12 cellular contexts compared by ENCODE assay signal in genomic region chr14:24138396-24139271, GRCh38. TPM values are rescaled to one million over a fixed set of nuclear protein-coding genes. Genes with fewer than 3 reads are reported as not detected.
DNase-seq lines count a peak whose midpoint lies in the region; ATAC-seq and TF ChIP-seq lines count a peak whose summit lies in the region.
"Had no signal": no experiment of that assay in that cellular context is flagged by ENCODE, and none has a peak within 500 bp of the region (broad histone marks: within the 10 kb centered on the region; RNA-seq: fewer than 3 reads in every experiment).

No MANE protein-coding gene starts in this region.

- H3K36me3 ChIP-seq in Caco-2 (ENCODE audit: control insufficient read depth, insufficient read depth, low read length) = peaks cover 3% of the 10 kb centered on the region

- no peaks in the 10 kb centered on the region for H3K9me3 ChIP-seq in Caco-2
- H3K9me3 ChIP-seq: heart right ventricle, lower lobe of right lung, upper lobe of right lung had no signal

- H3K4me3 ChIP-seq in Caco-2 (ENCODE audit: low read depth, low read length) = no peak overlapping the region
- H3K4me3 ChIP-seq: upper lobe of right lung had no signal

- no peaks in the 10 kb centered on the region; the same call in 1 of the 2 replicates for H3K4me1 ChIP-seq in Caco-2

- no peak for TF ChIP-seq CTCF in 22Rv1 (IDR thresholded peaks at IDR 0.05)
- no peak for TF ChIP-seq CTCF in Caco-2 (IDR thresholded peaks at IDR 0.05; ENCODE audit: insufficient read depth in 1 of 2, low read depth in 1 of 2, low read length in 1 of 2, severe bottlenecking in 1 of 2, unreplicated experiment in 1 of 2)
- no peak for TF ChIP-seq CTCF in activated CD8-positive, alpha-beta T cell treated with anti-CD3 and anti-CD28 coated beads for 36 hours (IDR thresholded peaks at IDR 0.05)

- POLR2A ChIA-PET in Caco-2 (lab: Charles Lee) = no interaction called here
- POLR2A ChIA-PET in activated CD8-positive, alpha-beta T cell treated with anti-CD3 and anti-CD28 coated beads for 36 hours (lab: Charles Lee) = interaction anchor here (0.6 to 5.8 kb wide), 11 partner anchors 8 to 698 kb away, joined by 3 to 53 read pairs (median 4); partner anchors contain the start of genes DCAF11, IPO4, IRF9 and NRL
- POLR2A ChIA-PET in naive thymus-derived CD8-positive, alpha-beta T cell (lab: Charles Lee) = interaction anchor here (0.5 to 9.5 kb wide), 6 partner anchors 8 to 132 kb away, joined by 3 to 177 read pairs (median 4); partner anchors contain the start of genes DCAF11, NRL, PSME2 and RABGGTA

- H3K27me3 ChIP-seq in Caco-2 (replicated peaks; ENCODE audit: control insufficient read depth, insufficient read depth, low read length) = no peaks in the 10 kb centered on the region
- H3K27me3 ChIP-seq: heart right ventricle, upper lobe of right lung had no signal

- H3K27ac ChIP-seq in 22Rv1 = peak overlapping the region; percentile 94
- H3K27ac ChIP-seq: lower lobe of right lung had no signal

- H3K4me1 Mint-ChIP-seq in Caco-2 (ENCODE audit: low read depth, unreplicated experiment) = peaks cover 36% of the 10 kb centered on the region
- H3K4me1 Mint-ChIP-seq in activated CD8-positive, alpha-beta T cell treated with anti-CD3 and anti-CD28 coated beads for 36 hours (ENCODE audit: low read depth) = peaks cover 53% of the 10 kb centered on the region
- peaks cover 26 to 70% (median 64%) of the 10 kb centered on the region in 4 donors for H3K4me1 Mint-ChIP-seq in naive thymus-derived CD8-positive, alpha-beta T cell

- intact Hi-C loops in Caco-2 (cut with micrococcal nuclease; ENCODE audit: unreplicated experiment) = no loop called here
- intact Hi-C loops in activated CD8-positive, alpha-beta T cell treated with anti-CD3 and anti-CD28 coated beads for 36 hours (cut with micrococcal nuclease) = no loop called here

- CTCF ChIA-PET in Caco-2 (lab: Charles Lee) = interaction anchor here (0.6 to 1.2 kb wide), 2 partner anchors 23 to 69 kb away, joined by 3 read pairs; partner anchors contain the start of gene IRF9
- CTCF ChIA-PET in activated CD8-positive, alpha-beta T cell treated with anti-CD3 and anti-CD28 coated beads for 36 hours (lab: Charles Lee) = interaction anchor here (1.2 to 3.5 kb wide), 4 partner anchors 22 to 80 kb away, joined by 4 to 22 read pairs (median 11); partner anchors contain the start of genes DCAF11, IRF9 and NRL

- DNase-seq in Caco-2 (no peak), NCI-H226 (no peak), AG08396 (ENCODE audit: low spot score) (no peak), nucleus accumbens (lab: John Stamatoyannopoulos, UW) (no peak)
- no peak for DNase-seq in activated CD8-positive, alpha-beta T cell treated with anti-CD3 and anti-CD28 coated beads for 36 hours
- no peak for DNase-seq in naive thymus-derived CD8-positive, alpha-beta T cell
- no peak for DNase-seq in activated CD8-positive, alpha-beta memory T cell treated with anti-CD3 and anti-CD28 coated beads, Interleukin-2, amount 50 U/mL, for 48 hours
- DNase-seq: effector CD8-positive, alpha-beta T cell; heart right ventricle; lower lobe of right lung; upper lobe of right lung had no signal

- H3K27me3 Mint-ChIP-seq in Caco-2 (ENCODE audit: insufficient read depth, unreplicated experiment) = no peaks in the 10 kb centered on the region
- H3K27me3 Mint-ChIP-seq in activated CD8-positive, alpha-beta T cell treated with anti-CD3 and anti-CD28 coated beads for 36 hours = no peaks in the 10 kb centered on the region
- no peaks in the 10 kb centered on the region for H3K27me3 Mint-ChIP-seq in naive thymus-derived CD8-positive, alpha-beta T cell

- H3K9me3 Mint-ChIP-seq in Caco-2 (ENCODE audit: unreplicated experiment) = no peaks in the 10 kb centered on the region
- H3K9me3 Mint-ChIP-seq in activated CD8-positive, alpha-beta T cell treated with anti-CD3 and anti-CD28 coated beads for 36 hours = no peaks in the 10 kb centered on the region
- H3K9me3 Mint-ChIP-seq in naive thymus-derived CD8-positive, alpha-beta T cell = no peaks in the 10 kb centered on the region

- no peak overlapping the region for H3K27ac Mint-ChIP-seq in Caco-2 (ENCODE audit: unreplicated experiment)
- H3K27ac Mint-ChIP-seq in activated CD8-positive, alpha-beta T cell treated with anti-CD3 and anti-CD28 coated beads for 36 hours = peak overlapping the region; percentile 83
- H3K27ac Mint-ChIP-seq in naive thymus-derived CD8-positive, alpha-beta T cell = peak overlapping the region in 8 of 10 donors; percentile 38 to 87 (median 76)

- peak overlapping the region; percentile 99 for H3K4me3 Mint-ChIP-seq in Caco-2 (ENCODE audit: unreplicated experiment)
- peak overlapping the region; percentile 97 for H3K4me3 Mint-ChIP-seq in activated CD8-positive, alpha-beta T cell treated with anti-CD3 and anti-CD28 coated beads for 36 hours
- H3K4me3 Mint-ChIP-seq in naive thymus-derived CD8-positive, alpha-beta T cell = peak overlapping the region; percentile 41 to 91 (median 72)

- no TSS peak for BruUV-seq in Caco-2 (replicated peaks; lab: Mats Ljungman, UMichigan)

- no peak for ATAC-seq in activated CD8-positive, alpha-beta T cell treated with anti-CD3 and anti-CD28 coated beads for 36 hours
- no peak for ATAC-seq in naive thymus-derived CD8-positive, alpha-beta T cell
- ATAC-seq: heart right ventricle, lower lobe of right lung, upper lobe of right lung had no signal

- peaks cover 24% of the 10 kb centered on the region for H3K36me3 Mint-ChIP-seq in Caco-2 (ENCODE audit: insufficient read depth, unreplicated experiment)
- peaks cover 61% of the 10 kb centered on the region for H3K36me3 Mint-ChIP-seq in activated CD8-positive, alpha-beta T cell treated with anti-CD3 and anti-CD28 coated beads for 36 hours (ENCODE audit: low read depth)
- peaks cover 0 to 25% (median 8%) of the 10 kb centered on the region in 3 donors for H3K36me3 Mint-ChIP-seq in naive thymus-derived CD8-positive, alpha-beta T cell

RNA-seq across cellular contexts. Expression of gene PSME1, which starts 2.6 kb away (rescaled TPM):
- total RNA-seq in Caco-2 (2022) = 130 and 141 TPM in 2 replicates
- 100 to 1,000 TPM; 451 to 460 TPM for total RNA-seq in activated CD8-positive, alpha-beta T cell treated with anti-CD3 and anti-CD28 coated beads for 36 hours
- 100 to 1,000 TPM; 202 to 203 TPM for total RNA-seq in naive thymus-derived CD8-positive, alpha-beta T cell
- polyA plus RNA-seq in naive thymus-derived CD8-positive, alpha-beta T cell = 100 to 1,000 TPM; 681 to 767 (median 753) TPM

RNA-seq across cellular contexts. Expression of gene EMC9, which starts 2.8 kb away (rescaled TPM):
- total RNA-seq in Caco-2 (2022) = 31.1 and 32.4 TPM in 2 replicates
- total RNA-seq in activated CD8-positive, alpha-beta T cell treated with anti-CD3 and anti-CD28 coated beads for 36 hours = 10 to 100 TPM; 39.0 to 39.9 TPM
- total RNA-seq in naive thymus-derived CD8-positive, alpha-beta T cell = 10 to 100 TPM; 16.6 to 18.1 TPM
- polyA plus RNA-seq in naive thymus-derived CD8-positive, alpha-beta T cell = 1 to 10 TPM; 7.5 to 9.4 (median 8.4) TPM

RNA-seq across cellular contexts. Expression of gene PSME2, which starts 7.8 kb away (rescaled TPM):
- 142 and 145 TPM in 2 replicates for total RNA-seq in Caco-2 (2022)
- total RNA-seq in activated CD8-positive, alpha-beta T cell treated with anti-CD3 and anti-CD28 coated beads for 36 hours = 100 to 1,000 TPM; 440 TPM
- 100 to 1,000 TPM; 129 to 140 TPM for total RNA-seq in naive thymus-derived CD8-positive, alpha-beta T cell
- polyA plus RNA-seq in naive thymus-derived CD8-positive, alpha-beta T cell = 100 to 1,000 TPM; 402 to 471 (median 463) TPM

RNA-seq across cellular contexts. Expression of gene FITM1, which starts 8.2 kb away (rescaled TPM):
- total RNA-seq in Caco-2 (2022) = 0.39 and 0.44 TPM in 2 replicates
- under 1 TPM; 0.56 to 0.69 TPM for total RNA-seq in activated CD8-positive, alpha-beta T cell treated with anti-CD3 and anti-CD28 coated beads for 36 hours
- 1 to 10 TPM; 1.9 to 2.2 TPM for total RNA-seq in naive thymus-derived CD8-positive, alpha-beta T cell
- under 1 TPM; 0.52 to 0.60 (median 0.52) TPM for polyA plus RNA-seq in naive thymus-derived CD8-positive, alpha-beta T cell

RNA-seq across cellular contexts. Expression of gene RNF31, which starts 8.7 kb away (rescaled TPM):
- 72.2 and 77.6 TPM in 2 replicates for total RNA-seq in Caco-2 (2022)
- total RNA-seq in activated CD8-positive, alpha-beta T cell treated with anti-CD3 and anti-CD28 coated beads for 36 hours = 10 to 100 TPM; 71.6 to 75.0 TPM
- total RNA-seq in naive thymus-derived CD8-positive, alpha-beta T cell = 10 to 100 TPM; 85.7 to 91.4 TPM
- 10 to 100 TPM; 34.1 to 45.3 (median 37.6) TPM for polyA plus RNA-seq in naive thymus-derived CD8-positive, alpha-beta T cell
